ENCODE assay signal across 8 cellular contexts in genomic region chr10:132419631-132420468, GRCh38. TPM values are rescaled to one million over a fixed set of nuclear protein-coding genes. Genes with fewer than 3 reads are reported as not detected.
DNase-seq lines count a peak whose midpoint lies in the region; ATAC-seq and TF ChIP-seq lines count a peak whose summit lies in the region.

No MANE protein-coding gene starts in this region.

- H3K4me3 ChIP-seq in WERI-Rb-1 (ENCODE audit: low read depth, low read length) (no peak overlapping the region), mesenchymal stem cell (ENCODE audit: insufficient read depth in 1 of 2, low read depth in 1 of 2, low read length in 2 of 2) (no peak overlapping the region), thymus (ENCODE audit: low read length) (no peak overlapping the region)

- H3K18ac ChIP-seq in mesenchymal stem cell (ENCODE audit: low read depth in 1 of 2, low read length in 2 of 2), result peak overlapping the region; percentile 63 to 73

- no peak overlapping the region for H3K4me2 ChIP-seq in mesenchymal stem cell (ENCODE audit: low read length, poor library complexity, severe bottlenecking)

- H3K27ac ChIP-seq in WERI-Rb-1 (peak overlapping the region; percentile 95), mesenchymal stem cell (ENCODE audit: low read length, poor library complexity, severe bottlenecking) (no peak overlapping the region), thymus (ENCODE audit: low read depth) (peak overlapping the region; percentile 25)

- WGBS in mesenchymal stem cell, result 96% methylated on average over 24 of the region's 25 CpGs
- WGBS in thymus, result 92% methylated on average over 25 of the region's 25 CpGs

- H2AK5ac ChIP-seq in mesenchymal stem cell (ENCODE audit: low read length, severe bottlenecking), result peak overlapping the region; percentile 60

- no peak for TF ChIP-seq CTCF in WERI-Rb-1 (IDR thresholded peaks at IDR 0.05; ENCODE audit: low read depth, low read length)
- no peak for TF ChIP-seq CTCF in omental fat pad (IDR thresholded peaks at IDR 0.05)

- no peaks in the 10 kb centered on the region for H3K27me3 ChIP-seq in WERI-Rb-1 (ENCODE audit: insufficient read depth, low read depth, severe bottlenecking)
- H3K27me3 ChIP-seq in mesenchymal stem cell (ENCODE audit: control insufficient read depth in 1 of 2, insufficient read depth in 1 of 2, low read length in 2 of 2), result no peaks in the 10 kb centered on the region
- no peaks in the 10 kb centered on the region for H3K27me3 ChIP-seq in thymus (ENCODE audit: control insufficient read depth, insufficient read depth)

- H3K4ac ChIP-seq in mesenchymal stem cell (ENCODE audit: low read depth in 1 of 2, low read length in 2 of 2), result peak overlapping the region; percentile 26 to 73

- H2BK120ac ChIP-seq in mesenchymal stem cell (ENCODE audit: low read depth, low read length), result peak overlapping the region; percentile 40

- H2BK12ac ChIP-seq in mesenchymal stem cell (ENCODE audit: low read length in 2 of 2), result peak overlapping the region; percentile 49 to 80

- peak overlapping the region; percentile 91 for H2BK15ac ChIP-seq in mesenchymal stem cell (ENCODE audit: low read depth, poor library complexity, severe bottlenecking)

- peak overlapping the region; percentile 70 for H4K91ac ChIP-seq in mesenchymal stem cell (ENCODE audit: low read length)

- H3K9ac ChIP-seq in mesenchymal stem cell (ENCODE audit: low read length), result no peak overlapping the region

- no peak overlapping the region for H2BK5ac ChIP-seq in mesenchymal stem cell (ENCODE audit: low read depth, low read length, poor library complexity, severe bottlenecking)

- peaks cover 70% of the 10 kb centered on the region for H3K4me1 ChIP-seq in mesenchymal stem cell (ENCODE audit: control insufficient read depth, insufficient read depth, low read depth, low read length)
- H3K4me1 ChIP-seq in thymus (ENCODE audit: control insufficient read depth, insufficient read depth, low read length), result peaks cover 12% of the 10 kb centered on the region

- peak overlapping the region in 1 of 2 experiments; percentile 80 for H3K14ac ChIP-seq in mesenchymal stem cell (ENCODE audit: low read length in 2 of 2)

- H3K36me3 ChIP-seq in WERI-Rb-1 (peaks cover 10% of the 10 kb centered on the region; the same call in 1 of the 2 replicates), mesenchymal stem cell (ENCODE audit: control insufficient read depth in 1 of 2, insufficient read depth in 2 of 2, low read depth in 1 of 2, low read length in 2 of 2) (peaks cover 5 to 33% of the 10 kb centered on the region in 2 experiments), thymus (ENCODE audit: control insufficient read depth, insufficient read depth) (peaks cover 4% of the 10 kb centered on the region)

- no peak overlapping the region for H3K23ac ChIP-seq in mesenchymal stem cell (ENCODE audit: low read length in 2 of 2)

- H2AFZ ChIP-seq in mesenchymal stem cell (ENCODE audit: low read depth, low read length), result no peak overlapping the region

- ATAC-seq in omental fat pad (ENCODE audit: low FRiP score), result no peak
- no peak for ATAC-seq in HG02642 (IDR thresholded peaks at IDR 0.05; ENCODE audit: poor library complexity, unreplicated experiment)

- DNase-seq in DMS53 (lab: John Stamatoyannopoulos, UW) (peak; percentile 34), DMS53 treated with DMSO at 0.1 percent for 48 hours (lab: John Stamatoyannopoulos, UW; ENCODE audit: unreplicated experiment) (no peak), WERI-Rb-1 (no peak), mesenchymal stem cell (no peak), NCI-H69 (lab: John Stamatoyannopoulos, UW) (no peak), omental fat pad (ENCODE audit: low spot score) (no peak)

- peak overlapping the region; percentile 66 for H4K8ac ChIP-seq in mesenchymal stem cell (ENCODE audit: low read length)

- H3K9me3 ChIP-seq in WERI-Rb-1 (ENCODE audit: severe bottlenecking), result no peaks in the 10 kb centered on the region
- no peaks in the 10 kb centered on the region for H3K9me3 ChIP-seq in mesenchymal stem cell (ENCODE audit: control insufficient read depth, low read length)
- no peaks in the 10 kb centered on the region for H3K9me3 ChIP-seq in thymus (ENCODE audit: control insufficient read depth)

- H3K79me1 ChIP-seq in mesenchymal stem cell (replicated peaks; ENCODE audit: low read length, poor library complexity, severe bottlenecking), result peaks cover 20% of the 10 kb centered on the region

RNA-seq across cellular contexts. Expression of gene PWWP2B, which starts 22.9 kb away (rescaled TPM):
- polyA plus RNA-seq in mesenchymal stem cell (2013, experiment 1 of 2), result 9.8 TPM
- polyA plus RNA-seq in mesenchymal stem cell (2013, experiment 2 of 2), result 9.5 TPM
- 9.8 TPM for polyA plus RNA-seq in thymus
- 10 to 100 TPM in 3 of 4 donors, 1 to 10 TPM in 1; 6.0 to 24.4 (median 12.2) TPM for total RNA-seq in omental fat pad
